ENCODE assay signal across 29 cellular contexts in genomic region chr21:16137106-16137505, GRCh38.
"Had no signal": no experiment of that assay in that cellular context is flagged by ENCODE, and none has a peak within 500 bp of the region (broad histone marks: within the 10 kb centered on the region; RNA-seq: fewer than 3 reads in every experiment).

No MANE protein-coding gene starts in this region.

- H3K36me3 ChIP-seq: SJCRH30, WERI-Rb-1 had no signal

- H3K27me3 ChIP-seq: SJCRH30 had no signal

- H3K27ac ChIP-seq: SJCRH30, SK-N-MC, WERI-Rb-1 had no signal

- H3K4me3 ChIP-seq: SJCRH30, SK-N-MC had no signal

- ATAC-seq: activated CD8-positive, alpha-beta memory T cell treated with anti-CD3 and anti-CD28 coated beads, Interleukin-2, amount 10 ng/mL, durations not matched to agents 7 days and 5 days; activated naive CD8-positive, alpha-beta T cell treated with anti-CD3 and anti-CD28 coated beads, Interleukin-2, amount 50 U/mL, for 24 hours; Panc1 had no signal

- H3K4me1 ChIP-seq: SJCRH30 had no signal

- DNase-seq: activated CD4-positive, alpha-beta memory T cell treated with anti-CD3 and anti-CD28 coated beads, Interleukin-2, amount 10 ng/mL, durations not matched to agents 7 days and 5 days; activated CD4-positive, alpha-beta T cell treated with anti-CD3 and anti-CD28 coated beads for 1 hour; activated CD4-positive, alpha-beta T cell treated with anti-CD3 and anti-CD28 coated beads for 48 hours; activated CD4-positive, CD25-positive, alpha-beta regulatory T cell; activated CD8-positive, alpha-beta memory T cell treated with anti-CD3 and anti-CD28 coated beads for 24 hours; activated CD8-positive, alpha-beta memory T cell treated with anti-CD3 and anti-CD28 coated beads, Interleukin-2, amount 10 ng/mL, durations not matched to agents 7 days and 5 days; activated CD8-positive, alpha-beta memory T cell treated with anti-CD3 and anti-CD28 coated beads, Interleukin-2, amount 50 U/mL, for 48 hours; activated effector memory CD4-positive, alpha-beta T cell treated with Interleukin-2 at 50 U/mL for 16 hours; activated naive CD4-positive, alpha-beta T cell treated with anti-CD3 and anti-CD28 coated beads, Interleukin-2, amount 10 ng/mL, durations not matched to agents 7 days and 5 days; activated naive CD8-positive, alpha-beta T cell treated with anti-CD3 and anti-CD28 coated beads, Interleukin-2, amount 50 U/mL, for 24 hours; activated T-cell treated with anti-CD3 and anti-CD28 coated beads, Interleukin-2, amount 50 U/mL, for 48 hours; amniotic stem cell; aorta; central memory CD4-positive, alpha-beta T cell; Karpas-422; KBM-7; NCI-H1105 treated with DMSO at 0.1 percent for 48 hours; NCI-H1436; NCI-H1694; NCI-H1930; NCI-H2081 treated with DMSO at 0.1 percent for 48 hours; NCI-H345; NCI-H524 treated with DMSO at 0.1 percent for 48 hours; SHP77; SJCRH30; T1000; WERI-Rb-1 had no signal
